ENCODE assay signal across 1 cellular context in the genomic region with DNA sequence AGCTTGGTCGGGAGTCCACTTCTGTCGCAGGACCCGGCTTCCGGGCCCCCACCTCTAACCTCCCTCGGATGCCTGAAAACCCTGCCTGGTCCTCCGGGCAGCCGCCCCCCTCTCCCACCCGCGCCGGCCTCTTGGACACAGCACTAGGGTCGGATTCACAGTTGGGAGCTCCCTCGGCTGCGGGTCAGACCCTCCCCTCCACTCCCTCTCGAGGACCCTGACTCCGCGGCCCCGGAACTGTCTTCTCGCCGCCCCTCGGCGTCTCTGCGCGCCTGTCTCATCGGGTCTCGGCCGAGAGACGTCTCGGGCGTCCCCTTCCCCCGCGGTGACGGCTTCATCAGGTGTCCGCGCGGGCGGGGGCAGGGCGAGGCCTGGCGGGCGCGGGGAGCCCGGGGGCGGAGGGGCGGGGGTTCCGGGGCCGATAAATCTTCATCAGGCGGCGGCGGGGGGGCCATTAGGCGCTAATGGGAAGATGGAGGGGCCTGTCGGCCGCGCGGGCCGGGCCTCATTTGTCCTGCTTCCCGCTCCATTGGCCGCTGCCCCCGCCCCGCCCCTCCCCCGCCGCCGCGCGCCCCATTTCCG.
TF ChIP-seq lines count a peak whose summit lies in the region.

No MANE protein-coding gene starts in this region.

TF ChIP-seq in HEK293, 187 proteins besides CTCF, POLR2A, EP300 and RAD21 (continued from another document and continues in another):
- TF ChIP-seq SCRT2 (tag by site-specific recombination; IDR thresholded peaks at IDR 0.05) (peak; percentile 94), ZNF169 (tag by site-specific recombination; IDR thresholded peaks at IDR 0.05) (no peak), ZNF366 (tag by site-specific recombination; conservative IDR thresholded peaks at IDR 0.05) (no peak), GLI4 (tag by site-specific recombination; IDR thresholded peaks at IDR 0.05) (no peak), YY1 (tag by site-specific recombination; IDR thresholded peaks at IDR 0.05) (no peak), GLIS1 (tag by site-specific recombination; IDR thresholded peaks at IDR 0.05) (peak; percentile 52), ZNF112 (tag by site-specific recombination; IDR thresholded peaks at IDR 0.05) (no peak), ZFHX2 (tag by site-specific recombination; conservative IDR thresholded peaks at IDR 0.05) (peak; percentile 48), ZNF274 (IDR thresholded peaks at IDR 0.05; ENCODE audit: low read length) (no peak), ZNF274 (tag by site-specific recombination; IDR thresholded peaks at IDR 0.05; ENCODE audit: borderline replicate concordance) (no peak), ZNF510 (tag by site-specific recombination; IDR thresholded peaks at IDR 0.05; ENCODE audit: insufficient replicate concordance) (no peak), GFI1B (tag by site-specific recombination; IDR thresholded peaks at IDR 0.05) (no peak), ZNF223 (tag by site-specific recombination; IDR thresholded peaks at IDR 0.05) (no peak), ZNF610 (tag by site-specific recombination; IDR thresholded peaks at IDR 0.05; ENCODE audit: borderline replicate concordance) (no peak), KLF17 (tag by site-specific recombination; IDR thresholded peaks at IDR 0.05) (peak; percentile 50; the same call in 1 of the 2 replicates), ZNF785 (tag by site-specific recombination; IDR thresholded peaks at IDR 0.05) (no peak), ZNF585B (tag by site-specific recombination; IDR thresholded peaks at IDR 0.05) (no peak), IKZF3 (tag by site-specific recombination; IDR thresholded peaks at IDR 0.05) (no peak), ZFP3 (tag by site-specific recombination; IDR thresholded peaks at IDR 0.05; ENCODE audit: low read depth) (no peak), BCL11B (tag by site-specific recombination; IDR thresholded peaks at IDR 0.05; ENCODE audit: low read depth) (peak; percentile 84; the same call in 1 of the 2 replicates), ZSCAN16 (tag by site-specific recombination; IDR thresholded peaks at IDR 0.05) (no peak), SP7 (tag by site-specific recombination; IDR thresholded peaks at IDR 0.05) (no peak), ZEB2 (tag by site-specific recombination; IDR thresholded peaks at IDR 0.05) (peak; percentile 21; the same call in 1 of the 2 replicates), ZNF324 (tag by site-specific recombination; IDR thresholded peaks at IDR 0.05) (no peak), ZNF558 (tag by site-specific recombination; IDR thresholded peaks at IDR 0.05) (no peak), SALL2 (tag by site-specific recombination; IDR thresholded peaks at IDR 0.05; ENCODE audit: borderline replicate concordance) (no peak), ZNF19 (tag by site-specific recombination; IDR thresholded peaks at IDR 0.05; ENCODE audit: low read depth) (no peak), MEIS1 (CRISPR knock-in tag; IDR thresholded peaks at IDR 0.05; ENCODE audit: borderline replicate concordance) (no peak), ZFP37 (tag by site-specific recombination; IDR thresholded peaks at IDR 0.05) (no peak), ZNF248 (tag by site-specific recombination; IDR thresholded peaks at IDR 0.05) (no peak), ZBTB20 (tag by site-specific recombination; IDR thresholded peaks at IDR 0.05) (peak; percentile 55; the same call in 1 of the 2 replicates), ZBTB48 (tag by site-specific recombination; IDR thresholded peaks at IDR 0.05) (no peak), FEZF1 (tag by site-specific recombination; IDR thresholded peaks at IDR 0.05) (no peak), ZNF629 (tag by site-specific recombination; IDR thresholded peaks at IDR 0.05) (no peak), ZNF76 (tag by site-specific recombination; IDR thresholded peaks at IDR 0.05; ENCODE audit: borderline replicate concordance, low read depth) (no peak), RBAK (tag by site-specific recombination; IDR thresholded peaks at IDR 0.05) (no peak), KLF9 (tag by site-specific recombination; IDR thresholded peaks at IDR 0.05; ENCODE audit: low read depth) (peak; percentile 21; the same call in 1 of the 2 replicates), ZNF692 (tag by site-specific recombination; IDR thresholded peaks at IDR 0.05) (no peak), ZNF830 (tag by site-specific recombination; IDR thresholded peaks at IDR 0.05; ENCODE audit: low read depth) (no peak), ZNF555 (tag by site-specific recombination; conservative IDR thresholded peaks at IDR 0.05) (no peak), ZNF670 (tag by site-specific recombination; IDR thresholded peaks at IDR 0.05; ENCODE audit: low read depth) (no peak), ZNF560 (tag by site-specific recombination; IDR thresholded peaks at IDR 0.05; ENCODE audit: borderline replicate concordance) (no peak), ZIC2 (tag by site-specific recombination; IDR thresholded peaks at IDR 0.05) (peak; percentile 52), OVOL3 (tag by site-specific recombination; IDR thresholded peaks at IDR 0.05) (no peak), ZNF202 (tag by site-specific recombination; IDR thresholded peaks at IDR 0.05; ENCODE audit: borderline replicate concordance) (no peak), PRDM1 (tag by site-specific recombination; IDR thresholded peaks at IDR 0.05) (no peak), ZNF354C (tag by site-specific recombination; IDR thresholded peaks at IDR 0.05; ENCODE audit: borderline replicate concordance, low read depth) (no peak), ZNF2 (tag by site-specific recombination; IDR thresholded peaks at IDR 0.05) (no peak), ZNF155 (tag by site-specific recombination; IDR thresholded peaks at IDR 0.05) (no peak), ZNF24 (tag by site-specific recombination; IDR thresholded peaks at IDR 0.05) (peak; percentile 70), ZFP41 (tag by site-specific recombination; IDR thresholded peaks at IDR 0.05; ENCODE audit: borderline replicate concordance) (no peak), ZXDB (tag by site-specific recombination; IDR thresholded peaks at IDR 0.05) (no peak), ZNF549 (tag by site-specific recombination; IDR thresholded peaks at IDR 0.05) (no peak), ZNF626 (tag by site-specific recombination; IDR thresholded peaks at IDR 0.05) (no peak)
- TF ChIP-seq, protein P1, sequence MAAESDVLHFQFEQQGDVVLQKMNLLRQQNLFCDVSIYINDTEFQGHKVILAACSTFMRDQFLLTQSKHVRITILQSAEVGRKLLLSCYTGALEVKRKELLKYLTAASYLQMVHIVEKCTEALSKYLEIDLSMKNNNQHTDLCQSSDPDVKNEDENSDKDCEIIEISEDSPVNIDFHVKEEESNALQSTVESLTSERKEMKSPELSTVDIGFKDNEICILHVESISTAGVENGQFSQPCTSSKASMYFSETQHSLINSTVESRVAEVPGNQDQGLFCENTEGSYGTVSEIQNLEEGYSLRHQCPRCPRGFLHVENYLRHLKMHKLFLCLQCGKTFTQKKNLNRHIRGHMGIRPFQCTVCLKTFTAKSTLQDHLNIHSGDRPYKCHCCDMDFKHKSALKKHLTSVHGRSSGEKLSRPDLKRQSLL (tag by site-specific recombination; IDR thresholded peaks at IDR 0.05), result no peak
- TF ChIP-seq, protein P2, sequence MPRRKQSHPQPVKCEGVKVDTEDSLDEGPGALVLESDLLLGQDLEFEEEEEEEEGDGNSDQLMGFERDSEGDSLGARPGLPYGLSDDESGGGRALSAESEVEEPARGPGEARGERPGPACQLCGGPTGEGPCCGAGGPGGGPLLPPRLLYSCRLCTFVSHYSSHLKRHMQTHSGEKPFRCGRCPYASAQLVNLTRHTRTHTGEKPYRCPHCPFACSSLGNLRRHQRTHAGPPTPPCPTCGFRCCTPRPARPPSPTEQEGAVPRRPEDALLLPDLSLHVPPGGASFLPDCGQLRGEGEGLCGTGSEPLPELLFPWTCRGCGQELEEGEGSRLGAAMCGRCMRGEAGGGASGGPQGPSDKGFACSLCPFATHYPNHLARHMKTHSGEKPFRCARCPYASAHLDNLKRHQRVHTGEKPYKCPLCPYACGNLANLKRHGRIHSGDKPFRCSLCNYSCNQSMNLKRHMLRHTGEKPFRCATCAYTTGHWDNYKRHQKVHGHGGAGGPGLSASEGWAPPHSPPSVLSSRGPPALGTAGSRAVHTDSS (tag by site-specific recombination; IDR thresholded peaks at IDR 0.05), result no peak
- TF ChIP-seq, protein P3, sequence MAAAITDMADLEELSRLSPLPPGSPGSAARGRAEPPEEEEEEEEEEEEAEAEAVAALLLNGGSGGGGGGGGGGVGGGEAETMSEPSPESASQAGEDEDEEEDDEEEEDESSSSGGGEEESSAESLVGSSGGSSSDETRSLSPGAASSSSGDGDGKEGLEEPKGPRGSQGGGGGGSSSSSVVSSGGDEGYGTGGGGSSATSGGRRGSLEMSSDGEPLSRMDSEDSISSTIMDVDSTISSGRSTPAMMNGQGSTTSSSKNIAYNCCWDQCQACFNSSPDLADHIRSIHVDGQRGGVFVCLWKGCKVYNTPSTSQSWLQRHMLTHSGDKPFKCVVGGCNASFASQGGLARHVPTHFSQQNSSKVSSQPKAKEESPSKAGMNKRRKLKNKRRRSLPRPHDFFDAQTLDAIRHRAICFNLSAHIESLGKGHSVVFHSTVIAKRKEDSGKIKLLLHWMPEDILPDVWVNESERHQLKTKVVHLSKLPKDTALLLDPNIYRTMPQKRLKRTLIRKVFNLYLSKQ (tag by site-specific recombination; IDR thresholded peaks at IDR 0.05; ENCODE audit: borderline replicate concordance), result no peak
- TF ChIP-seq, protein P4, sequence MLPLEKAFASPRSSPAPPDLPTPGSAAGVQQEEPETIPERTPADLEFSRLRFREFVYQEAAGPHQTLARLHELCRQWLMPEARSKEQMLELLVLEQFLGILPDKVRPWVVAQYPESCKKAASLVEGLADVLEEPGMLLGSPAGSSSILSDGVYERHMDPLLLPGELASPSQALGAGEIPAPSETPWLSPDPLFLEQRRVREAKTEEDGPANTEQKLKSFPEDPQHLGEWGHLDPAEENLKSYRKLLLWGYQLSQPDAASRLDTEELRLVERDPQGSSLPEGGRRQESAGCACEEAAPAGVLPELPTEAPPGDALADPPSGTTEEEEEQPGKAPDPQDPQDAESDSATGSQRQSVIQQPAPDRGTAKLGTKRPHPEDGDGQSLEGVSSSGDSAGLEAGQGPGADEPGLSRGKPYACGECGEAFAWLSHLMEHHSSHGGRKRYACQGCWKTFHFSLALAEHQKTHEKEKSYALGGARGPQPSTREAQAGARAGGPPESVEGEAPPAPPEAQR (tag by site-specific recombination; IDR thresholded peaks at IDR 0.05), result no peak
- TF ChIP-seq, protein P5, sequence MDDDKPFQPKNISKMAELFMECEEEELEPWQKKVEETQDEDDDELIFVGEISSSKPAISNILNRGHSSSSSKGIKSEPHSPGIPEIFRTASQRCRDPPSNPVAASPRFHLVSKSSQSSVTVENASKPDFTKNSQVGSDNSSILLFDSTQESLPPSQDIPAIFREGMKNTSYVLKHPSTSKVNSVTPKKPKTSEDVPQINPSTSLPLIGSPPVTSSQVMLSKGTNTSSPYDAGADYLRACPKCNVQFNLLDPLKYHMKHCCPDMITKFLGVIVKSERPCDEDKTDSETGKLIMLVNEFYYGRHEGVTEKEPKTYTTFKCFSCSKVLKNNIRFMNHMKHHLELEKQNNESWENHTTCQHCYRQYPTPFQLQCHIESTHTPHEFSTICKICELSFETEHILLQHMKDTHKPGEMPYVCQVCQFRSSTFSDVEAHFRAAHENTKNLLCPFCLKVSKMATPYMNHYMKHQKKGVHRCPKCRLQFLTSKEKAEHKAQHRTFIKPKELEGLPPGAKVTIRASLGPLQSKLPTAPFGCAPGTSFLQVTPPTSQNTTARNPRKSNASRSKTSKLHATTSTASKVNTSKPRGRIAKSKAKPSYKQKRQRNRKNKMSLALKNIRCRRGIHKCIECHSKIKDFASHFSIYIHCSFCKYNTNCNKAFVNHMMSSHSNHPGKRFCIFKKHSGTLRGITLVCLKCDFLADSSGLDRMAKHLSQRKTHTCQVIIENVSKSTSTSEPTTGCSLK (tag by site-specific recombination; IDR thresholded peaks at IDR 0.05), result no peak
- TF ChIP-seq, protein P6, sequence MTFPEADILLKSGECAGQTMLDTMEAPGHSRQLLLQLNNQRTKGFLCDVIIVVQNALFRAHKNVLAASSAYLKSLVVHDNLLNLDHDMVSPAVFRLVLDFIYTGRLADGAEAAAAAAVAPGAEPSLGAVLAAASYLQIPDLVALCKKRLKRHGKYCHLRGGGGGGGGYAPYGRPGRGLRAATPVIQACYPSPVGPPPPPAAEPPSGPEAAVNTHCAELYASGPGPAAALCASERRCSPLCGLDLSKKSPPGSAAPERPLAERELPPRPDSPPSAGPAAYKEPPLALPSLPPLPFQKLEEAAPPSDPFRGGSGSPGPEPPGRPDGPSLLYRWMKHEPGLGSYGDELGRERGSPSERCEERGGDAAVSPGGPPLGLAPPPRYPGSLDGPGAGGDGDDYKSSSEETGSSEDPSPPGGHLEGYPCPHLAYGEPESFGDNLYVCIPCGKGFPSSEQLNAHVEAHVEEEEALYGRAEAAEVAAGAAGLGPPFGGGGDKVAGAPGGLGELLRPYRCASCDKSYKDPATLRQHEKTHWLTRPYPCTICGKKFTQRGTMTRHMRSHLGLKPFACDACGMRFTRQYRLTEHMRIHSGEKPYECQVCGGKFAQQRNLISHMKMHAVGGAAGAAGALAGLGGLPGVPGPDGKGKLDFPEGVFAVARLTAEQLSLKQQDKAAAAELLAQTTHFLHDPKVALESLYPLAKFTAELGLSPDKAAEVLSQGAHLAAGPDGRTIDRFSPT (tag by site-specific recombination; IDR thresholded peaks at IDR 0.05), result no peak
- TF ChIP-seq, protein P7, sequence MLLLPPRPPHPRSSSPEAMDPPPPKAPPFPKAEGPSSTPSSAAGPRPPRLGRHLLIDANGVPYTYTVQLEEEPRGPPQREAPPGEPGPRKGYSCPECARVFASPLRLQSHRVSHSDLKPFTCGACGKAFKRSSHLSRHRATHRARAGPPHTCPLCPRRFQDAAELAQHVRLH (tag by site-specific recombination; IDR thresholded peaks at IDR 0.05), result no peak
